In genomic region chr4:337932-338758, GRCh38 we compare ENCODE assay signal across 9 cellular contexts. TPM values are rescaled to one million over a fixed set of nuclear protein-coding genes. Genes with fewer than 3 reads are reported as not detected.
DNase-seq lines count a peak whose midpoint lies in the region; ATAC-seq, FAIRE-seq and TF ChIP-seq lines count a peak whose summit lies in the region.
"Had no signal": no experiment of that assay in that cellular context is flagged by ENCODE, and none has a peak within 500 bp of the region (broad histone marks: within the 10 kb centered on the region; RNA-seq: fewer than 3 reads in every experiment).

No MANE protein-coding gene starts in this region.

- H3K9ac ChIP-seq in endothelial cell of umbilical vein (replicated peaks; ENCODE audit: extremely low read depth, insufficient read depth, low read length), result peak overlapping the region; percentile 53

- H3K9me3 Mint-ChIP-seq in naive B cell, result peaks cover 4 to 30% (median 17%) of the 10 kb centered on the region in 7 donors
- H3K9me3 Mint-ChIP-seq in stimulated activated naive CD8-positive, alpha-beta T cell treated with anti-CD3 and anti-CD28 coated beads, Interleukin-15, Interleukin-2, amounts not matched to agents 100 ng/mL and 50 ng/mL, for 24 hours, result peaks cover 16% of the 10 kb centered on the region

- no peaks in the 10 kb centered on the region for H3K9me1 ChIP-seq in endothelial cell of umbilical vein (replicated peaks; ENCODE audit: control insufficient read depth, extremely low read depth, insufficient read depth, low read length)

- H3K27ac Mint-ChIP-seq in naive B cell, result peak overlapping the region; percentile 98 to 100 (median 100)
- peak overlapping the region; percentile 98 for H3K27ac Mint-ChIP-seq in stimulated activated naive CD8-positive, alpha-beta T cell treated with anti-CD3 and anti-CD28 coated beads, Interleukin-15, Interleukin-2, amounts not matched to agents 100 ng/mL and 50 ng/mL, for 24 hours

- peaks cover 20% of the 10 kb centered on the region for H3K79me2 ChIP-seq in endothelial cell of umbilical vein (ENCODE audit: control insufficient read depth, insufficient read depth, low read length)

- peaks cover 3% of the 10 kb centered on the region for H3K4me1 ChIP-seq in endothelial cell of umbilical vein (ENCODE audit: control insufficient read depth, extremely low read depth, insufficient read depth, low read length)

- H4K20me1 ChIP-seq in endothelial cell of umbilical vein (replicated peaks; ENCODE audit: control insufficient read depth, extremely low read depth, insufficient read depth, low read length), result no peaks in the 10 kb centered on the region

- BruUV-seq in endothelial cell of umbilical vein (replicated peaks; lab: Mats Ljungman, UMichigan), result TSS peak; percentile 22

- no peaks in the 10 kb centered on the region for H3K9me3 ChIP-seq in endothelial cell of umbilical vein (replicated peaks; ENCODE audit: control insufficient read depth, insufficient read depth, low read length)

- FAIRE-seq in endothelial cell of umbilical vein (lab: Jason Lieb, UNC), result no peak
- no peak for FAIRE-seq in H54 (lab: Jason Lieb, UNC)

- POLR2A ChIA-PET in endothelial cell of umbilical vein (lab: Charles Lee), result no interaction called here

- ATAC-seq in HG03442 (IDR thresholded peaks at IDR 0.05; ENCODE audit: unreplicated experiment) (peak; percentile 27), naive B cell (ENCODE audit: low read depth in 2 of 2) (peak; percentile 20 to 26)
- ATAC-seq: HCT116 had no signal

- H3K4me1 Mint-ChIP-seq in naive B cell, result peaks cover 32 to 55% (median 40%) of the 10 kb centered on the region in 3 donors
- peaks cover 34% of the 10 kb centered on the region for H3K4me1 Mint-ChIP-seq in stimulated activated naive CD8-positive, alpha-beta T cell treated with anti-CD3 and anti-CD28 coated beads, Interleukin-15, Interleukin-2, amounts not matched to agents 100 ng/mL and 50 ng/mL, for 24 hours (ENCODE audit: low read depth)

- peak overlapping the region; percentile 4 for H3K4me2 ChIP-seq in endothelial cell of umbilical vein (ENCODE audit: insufficient read depth, low read length)

- intact Hi-C loops in endothelial cell of umbilical vein (cut with micrococcal nuclease), result loop anchor here (1.0 to 10.0 kb wide), 5 partner anchors 33 to 337 kb away; partner anchors contain the start of genes ATP5ME, MYL5, PIGG and ZNF721

- peak overlapping the region; percentile 1 for H3K27ac ChIP-seq in endothelial cell of umbilical vein (ENCODE audit: insufficient read depth, low read depth, low read length)

- H3K4me3 Mint-ChIP-seq in naive B cell, result peak overlapping the region; percentile 97 to 100 (median 99)
- H3K4me3 Mint-ChIP-seq in stimulated activated naive CD8-positive, alpha-beta T cell treated with anti-CD3 and anti-CD28 coated beads, Interleukin-15, Interleukin-2, amounts not matched to agents 100 ng/mL and 50 ng/mL, for 24 hours, result peak overlapping the region; percentile 98

- TF ChIP-seq POLR2A in endothelial cell of umbilical vein (IDR thresholded peaks at IDR 0.05; ENCODE audit: low read depth, low read length) (no peak), H54 (IDR thresholded peaks at IDR 0.05; ENCODE audit: low read depth, low read length) (no peak)

- H3K27me3 ChIP-seq in endothelial cell of umbilical vein (ENCODE audit: control insufficient read depth in 2 of 2, insufficient read depth in 2 of 2, low read length in 2 of 2), result no peaks in the 10 kb centered on the region

- H3K36me3 ChIP-seq in endothelial cell of umbilical vein (ENCODE audit: control insufficient read depth in 2 of 2, extremely low read depth in 1 of 2, insufficient read depth in 2 of 2, low read length in 2 of 2), result no peaks in the 10 kb centered on the region

- H3K4me3 ChIP-seq in endothelial cell of umbilical vein (replicated peaks in 1 of 3; ENCODE audit: insufficient read depth in 1 of 3, low read depth in 1 of 3, low read length in 3 of 3), result peak overlapping the region; percentile 0 to 78 (median 39)

- no peak for TF ChIP-seq CTCF in endothelial cell of umbilical vein (IDR thresholded peaks at IDR 0.05; ENCODE audit: extremely low read depth in 1 of 2, insufficient read depth in 1 of 2, low read depth in 1 of 2, low read length in 2 of 2)

- dilution Hi-C loops in endothelial cell of umbilical vein (cut with MboI; ENCODE audit: extremely low pct_ligation_motif_present, low sequenced_read_pairs), result no loop called here

- DNase-seq in AG08396 (ENCODE audit: low spot score) (peak; percentile 47), GM19238 (ENCODE audit: insufficient read length, low spot score) (peak; percentile 3), endothelial cell of umbilical vein (ENCODE audit: low read depth, low spot score) (no peak), naive B cell (no peak), H54 (ENCODE audit: insufficient read length, low spot score) (no peak)
- DNase-seq in activated CD4-positive, alpha-beta T cell treated with anti-CD3 and anti-CD28 coated beads, Interleukin-2, amount 50 U/mL, for 4 hours, result peak; percentile 54 to 63

- peak overlapping the region; percentile 2 for H2AFZ ChIP-seq in endothelial cell of umbilical vein (ENCODE audit: low read depth, low read length)

- CTCF ChIA-PET in endothelial cell of umbilical vein (lab: Charles Lee), result no interaction called here

- H3K36me3 Mint-ChIP-seq in naive B cell, result peaks cover 18 to 20% of the 10 kb centered on the region in 2 donors
- peaks cover 52% of the 10 kb centered on the region for H3K36me3 Mint-ChIP-seq in stimulated activated naive CD8-positive, alpha-beta T cell treated with anti-CD3 and anti-CD28 coated beads, Interleukin-15, Interleukin-2, amounts not matched to agents 100 ng/mL and 50 ng/mL, for 24 hours (ENCODE audit: low read depth)

- no peaks in the 10 kb centered on the region for H3K27me3 Mint-ChIP-seq in naive B cell
- H3K27me3 Mint-ChIP-seq in stimulated activated naive CD8-positive, alpha-beta T cell treated with anti-CD3 and anti-CD28 coated beads, Interleukin-15, Interleukin-2, amounts not matched to agents 100 ng/mL and 50 ng/mL, for 24 hours, result no peaks in the 10 kb centered on the region

TF ChIP-seq in endothelial cell of umbilical vein, 7 proteins besides CTCF, POLR2A, EP300 and RAD21:
- TF ChIP-seq POLR2AphosphoS5 (IDR thresholded peaks at IDR 0.05; ENCODE audit: insufficient read depth, low read depth, low read length), result no peak
- no peak for TF ChIP-seq FOS (IDR thresholded peaks at IDR 0.05; ENCODE audit: borderline replicate concordance, insufficient read depth, low read length)
- TF ChIP-seq EZH2 (IDR thresholded peaks at IDR 0.05; ENCODE audit: borderline replicate concordance, low read depth, low read length, severe bottlenecking), result no peak
- no peak for TF ChIP-seq MAX (IDR thresholded peaks at IDR 0.05; ENCODE audit: insufficient read depth, insufficient read length)
- TF ChIP-seq JUN (IDR thresholded peaks at IDR 0.05; ENCODE audit: borderline replicate concordance, insufficient read depth, insufficient read length, low read depth), result no peak
- TF ChIP-seq GATA2 (IDR thresholded peaks at IDR 0.05; ENCODE audit: insufficient read depth, insufficient read length, low read depth, low read length), result no peak
- TF ChIP-seq MYC (IDR thresholded peaks at IDR 0.05; ENCODE audit: low read depth, low read length), result no peak

RNA-seq across cellular contexts. Expression of gene ZNF141, which starts 0.5 kb away (rescaled TPM):
- total RNA-seq in endothelial cell of umbilical vein, result 9.8 and 11.4 TPM in 2 replicates
- polyA plus RNA-seq in endothelial cell of umbilical vein, result 2.0 and 2.2 TPM in 2 replicates
- 1.7 and 1.8 TPM in 2 replicates for polyA plus RNA-seq in endothelial cell of umbilical vein (2011; cell fraction: cytosol; rRNA removed)
- 12.1 and 16.6 TPM in 2 replicates for polyA plus RNA-seq in endothelial cell of umbilical vein (2011; cell fraction: nucleus; rRNA removed)
- 2.3 and 2.4 TPM in 2 replicates for polyA plus RNA-seq in endothelial cell of umbilical vein (2012)
- 4.6 TPM in 2 replicates for polyA minus RNA-seq in endothelial cell of umbilical vein
- not detected for polyA minus RNA-seq in endothelial cell of umbilical vein (2011; cell fraction: cytosol; rRNA and poly(A)+ RNA removed)
- 14.4 and 17.9 TPM in 2 replicates for polyA minus RNA-seq in endothelial cell of umbilical vein (2011; cell fraction: nucleus; rRNA and poly(A)+ RNA removed)
- 10 to 100 TPM; 11.5 to 19.1 (median 15.3) TPM for polyA plus RNA-seq in naive B cell (ENCODE audit: low read depth in 6 of 6)

RNA-seq across cellular contexts. Expression of gene ZNF732, which starts 32.9 kb away (rescaled TPM):
- total RNA-seq in endothelial cell of umbilical vein, result 1.3 and 3.1 TPM in 2 replicates
- polyA plus RNA-seq in endothelial cell of umbilical vein (0.03 and 0.04 TPM in 2 replicates), naive B cell (ENCODE audit: low read depth in 6 of 6) (under 1 TPM in 1 of 6 donors, not detected in 5; 0.37 TPM)
- 0.13 TPM in 2 replicates for polyA plus RNA-seq in endothelial cell of umbilical vein (2011; cell fraction: cytosol; rRNA removed)
- 0.39 and 0.88 TPM in 2 replicates for polyA plus RNA-seq in endothelial cell of umbilical vein (2011; cell fraction: nucleus; rRNA removed)
- polyA plus RNA-seq in endothelial cell of umbilical vein (2012), result not detected in 2 replicates
- 0.13 and 0.44 TPM in 2 replicates for polyA minus RNA-seq in endothelial cell of umbilical vein
- not detected for polyA minus RNA-seq in endothelial cell of umbilical vein (2011; cell fraction: cytosol; rRNA and poly(A)+ RNA removed)
- polyA minus RNA-seq in endothelial cell of umbilical vein (2011; cell fraction: nucleus; rRNA and poly(A)+ RNA removed), result 0.63 and 1.4 TPM in 2 replicates

Comparison
In these comparisons a context has a peak if more than half of its experiments do, and no peak if none do; other contexts are left out.
1. DNase-seq: peak in AG08396 (single experiment), GM19238 (single experiment) and activated CD4-positive, alpha-beta T cell treated with anti-CD3 and anti-CD28 coated beads, Interleukin-2, amount 50 U/mL, for 4 hours (2 of 2); none in endothelial cell of umbilical vein (single experiment), naive B cell (single experiment) and H54 (single experiment).